In genomic region chrX:80807606-80808159, GRCh38 we compare ENCODE assay signal across 8 cellular contexts.
DNase-seq lines count a peak whose midpoint lies in the region; ATAC-seq and TF ChIP-seq lines count a peak whose summit lies in the region.

No MANE protein-coding gene starts in this region.

- H3K27me3 Mint-ChIP-seq in nephron progenitor cell (ENCODE audit: low read depth, poor library complexity): peaks cover 4% of the 10 kb centered on the region

- DNase-seq in GM12864 (ENCODE audit: low read depth) (no peak), NCI-H748 (lab: John Stamatoyannopoulos, UW; ENCODE audit: unreplicated experiment) (peak; percentile 36), nephron progenitor cell (no peak), DMS114 treated with DMSO at 0.1 percent for 48 hours (lab: John Stamatoyannopoulos, UW; ENCODE audit: unreplicated experiment) (no peak), activated gamma-delta T cell (lab: John Stamatoyannopoulos, UW) (no peak)

- peaks cover 15% of the 10 kb centered on the region for H3K4me1 Mint-ChIP-seq in nephron progenitor cell

- H3K36me3 ChIP-seq in duodenal mucosa (ENCODE audit: control insufficient read depth in 1 of 2, insufficient read depth in 2 of 2, low read length in 2 of 2): no peaks in the 10 kb centered on the region

- H3K27ac Mint-ChIP-seq in nephron progenitor cell: no peak overlapping the region

- H3K27ac ChIP-seq in duodenal mucosa (ENCODE audit: low read depth, low read length): peak overlapping the region; percentile 75

- H3K36me3 Mint-ChIP-seq in nephron progenitor cell (ENCODE audit: low read depth): peaks cover 16% of the 10 kb centered on the region

- ATAC-seq in GM21360 (IDR thresholded peaks at IDR 0.05; ENCODE audit: unreplicated experiment) (no peak), GM19397 (IDR thresholded peaks at IDR 0.05; ENCODE audit: unreplicated experiment) (no peak)

- no peaks in the 10 kb centered on the region for H3K9me3 ChIP-seq in duodenal mucosa (ENCODE audit: control insufficient read depth in 1 of 2, low read length in 2 of 2)

- peaks cover 15% of the 10 kb centered on the region for H3K9me3 Mint-ChIP-seq in nephron progenitor cell

- peak overlapping the region in 1 of 2 donors; percentile 33 for H3K9ac ChIP-seq in duodenal mucosa (ENCODE audit: low read depth in 1 of 2, low read length in 2 of 2)

- peak overlapping the region; percentile 95 for H3K4me3 Mint-ChIP-seq in nephron progenitor cell

- no peaks in the 10 kb centered on the region for H3K4me1 ChIP-seq in duodenal mucosa (ENCODE audit: control insufficient read depth in 1 of 2, insufficient read depth in 2 of 2, low read length in 2 of 2)

- TF ChIP-seq CTCF in GM12864 (IDR thresholded peaks at IDR 0.05; ENCODE audit: low read depth, low read length, missing control alignments) (no peak), nephron progenitor cell (IDR thresholded peaks at IDR 0.05) (no peak)

- no peaks in the 10 kb centered on the region for H3K27me3 ChIP-seq in duodenal mucosa (ENCODE audit: control insufficient read depth in 1 of 2, insufficient read depth in 2 of 2, low read length in 2 of 2)

- H3K4me3 ChIP-seq in GM12864 (ENCODE audit: low read depth, low read length) (peak overlapping the region; percentile 56), duodenal mucosa (ENCODE audit: low read depth in 1 of 2, low read length in 2 of 2) (peak overlapping the region; percentile 88 to 98)
